In the genomic region with DNA sequence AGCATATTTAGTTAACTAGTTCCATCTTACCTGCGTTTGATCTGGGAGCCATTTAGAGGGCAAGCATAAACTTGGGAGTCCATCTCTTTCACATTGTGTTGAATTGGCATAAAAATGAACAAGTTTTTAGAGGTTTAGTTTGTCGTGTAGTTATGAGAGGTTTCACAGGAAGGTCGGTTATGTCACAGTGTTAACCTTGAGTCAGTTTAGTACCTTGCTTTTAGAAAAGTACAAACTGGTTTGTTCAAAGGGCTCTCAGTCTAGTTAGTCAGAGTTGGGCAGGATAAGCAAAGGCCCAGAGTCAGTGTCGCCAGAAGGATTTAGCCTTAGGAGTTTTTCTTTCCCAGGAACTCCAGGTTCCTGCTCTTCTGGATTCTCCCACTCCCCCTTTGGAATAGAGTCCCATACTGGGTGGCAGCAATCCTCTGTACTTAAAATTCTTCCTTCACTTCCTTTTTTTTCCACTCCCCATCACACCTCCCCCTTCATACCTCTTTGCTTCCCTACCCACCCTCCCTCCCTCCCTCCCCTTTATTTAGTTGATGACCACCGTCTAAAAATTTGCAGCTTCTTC, we compare ENCODE assay signal across 1 cellular context.
A peak's percentile ranks its signal among the peaks of the same experiment; 100 is the strongest.
TF ChIP-seq lines count a peak whose summit lies in the region.

No MANE protein-coding gene starts in this region.

TF ChIP-seq in endothelial cell of umbilical vein, 7 proteins besides CTCF, POLR2A, EP300 and RAD21:
- TF ChIP-seq JUN (IDR thresholded peaks at IDR 0.05; ENCODE audit: borderline replicate concordance, insufficient read depth, insufficient read length, low read depth) (no peak), POLR2AphosphoS5 (IDR thresholded peaks at IDR 0.05; ENCODE audit: insufficient read depth, low read depth, low read length) (peak; percentile 18), MYC (IDR thresholded peaks at IDR 0.05; ENCODE audit: low read depth, low read length) (no peak)
